Comparison of ENCODE assay signal across 8 cellular contexts in the genomic region with DNA sequence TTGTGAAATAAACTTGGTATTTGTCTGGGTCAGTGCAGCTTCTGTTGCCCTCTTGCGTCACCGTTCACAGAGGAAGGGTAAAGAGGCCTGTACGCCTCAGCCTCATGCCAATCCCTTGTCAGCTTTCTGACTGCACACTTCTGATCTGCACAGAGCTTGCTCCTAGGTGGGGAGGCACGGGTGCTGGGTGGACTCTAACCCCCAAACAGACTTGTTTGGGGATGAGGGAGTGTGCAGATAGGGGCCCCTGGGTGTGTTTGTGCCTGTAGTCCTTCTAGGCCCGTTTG. TPM values are rescaled to one million over a fixed set of nuclear protein-coding genes. Genes with fewer than 3 reads are reported as not detected.
DNase-seq lines count a peak whose midpoint lies in the region; ATAC-seq, FAIRE-seq and TF ChIP-seq lines count a peak whose summit lies in the region.

No MANE protein-coding gene starts in this region.

- peaks cover 2% of the 10 kb centered on the region for H3K27me3 Mint-ChIP-seq in activated naive CD4-positive, alpha-beta T cell treated with anti-CD3 and anti-CD28 coated beads, Interleukin-2, amount 50 U/mL, for 24 hours
- no peaks in the 10 kb centered on the region for H3K27me3 Mint-ChIP-seq in activated B cell treated with CpG ODN at 0.5 μM for 24 hours

- H3K4me3 Mint-ChIP-seq in activated naive CD4-positive, alpha-beta T cell treated with anti-CD3 and anti-CD28 coated beads, Interleukin-2, amount 50 U/mL, for 24 hours = peak overlapping the region; percentile 48
- H3K4me3 Mint-ChIP-seq in activated B cell treated with CpG ODN at 0.5 μM for 24 hours = peak overlapping the region; percentile 92

- H3K9me3 ChIP-seq in iPS-20b (ENCODE audit: insufficient read depth, low read depth, low read length) (no peaks in the 10 kb centered on the region), tibial artery (no peaks in the 10 kb centered on the region)

- no peak for DNase-seq in activated naive CD4-positive, alpha-beta T cell treated with anti-CD3 and anti-CD28 coated beads, Interleukin-2, amount 50 U/mL, for 72 hours (ENCODE audit: low spot score in 2 of 2)
- DNase-seq in activated B cell treated with CpG ODN at 0.5 μM for 24 hours (no peak), tibial artery (no peak), H54 (ENCODE audit: insufficient read length, low spot score) (no peak), GF-D8 (lab: John Stamatoyannopoulos, UW) (no peak)
- DNase-seq in stimulated activated CD4-positive, alpha-beta T cell treated with anti-CD3 and anti-CD28 coated beads, Interleukin-4, amount 100 ng/mL, for 24 hours = no peak

- H3K27ac Mint-ChIP-seq in activated naive CD4-positive, alpha-beta T cell treated with anti-CD3 and anti-CD28 coated beads, Interleukin-2, amount 50 U/mL, for 24 hours = no peak overlapping the region
- peak overlapping the region in 1 of 2 donors; percentile 67 for H3K27ac Mint-ChIP-seq in activated naive CD4-positive, alpha-beta T cell treated with anti-CD3 and anti-CD28 coated beads, Interleukin-2, amount 50 U/mL, for 72 hours
- no peak overlapping the region for H3K27ac Mint-ChIP-seq in activated B cell treated with CpG ODN at 0.5 μM for 24 hours

- no peak for TF ChIP-seq CTCF in activated B cell treated with CpG ODN at 0.5 μM for 24 hours (IDR thresholded peaks at IDR 0.05)
- TF ChIP-seq CTCF in tibial artery (IDR thresholded peaks at IDR 0.05) = no peak

- H3K4me1 ChIP-seq in iPS-20b (ENCODE audit: insufficient read depth, low read length) (peaks cover 7% of the 10 kb centered on the region; the same call in 1 of the 2 replicates), tibial artery (peaks cover 0 to 56% (median 44%) of the 10 kb centered on the region in 4 donors)

- H3K27me3 ChIP-seq in iPS-20b (ENCODE audit: insufficient read depth, low read length) = no peaks in the 10 kb centered on the region
- no peaks in the 10 kb centered on the region for H3K27me3 ChIP-seq in tibial artery

- H3K4me3 ChIP-seq in iPS-20b (ENCODE audit: low read length) (peak overlapping the region; percentile 90), tibial artery (peak overlapping the region; percentile 64 to 93)

- CTCF ChIA-PET in activated B cell treated with CpG ODN at 0.5 μM for 24 hours (lab: Charles Lee) = no interaction called here

- no peaks in the 10 kb centered on the region for H3K9me3 Mint-ChIP-seq in activated naive CD4-positive, alpha-beta T cell treated with anti-CD3 and anti-CD28 coated beads, Interleukin-2, amount 50 U/mL, for 24 hours
- no peaks in the 10 kb centered on the region for H3K9me3 Mint-ChIP-seq in activated naive CD4-positive, alpha-beta T cell treated with anti-CD3 and anti-CD28 coated beads, Interleukin-2, amount 50 U/mL, for 72 hours
- no peaks in the 10 kb centered on the region for H3K9me3 Mint-ChIP-seq in activated B cell treated with CpG ODN at 0.5 μM for 24 hours

- H3K36me3 Mint-ChIP-seq in activated naive CD4-positive, alpha-beta T cell treated with anti-CD3 and anti-CD28 coated beads, Interleukin-2, amount 50 U/mL, for 24 hours = peaks cover 21% of the 10 kb centered on the region
- peaks cover 27 to 42% of the 10 kb centered on the region in 2 donors for H3K36me3 Mint-ChIP-seq in activated naive CD4-positive, alpha-beta T cell treated with anti-CD3 and anti-CD28 coated beads, Interleukin-2, amount 50 U/mL, for 72 hours
- peaks cover 31% of the 10 kb centered on the region for H3K36me3 Mint-ChIP-seq in activated B cell treated with CpG ODN at 0.5 μM for 24 hours (ENCODE audit: low read depth)

- peaks cover 37% of the 10 kb centered on the region for H3K36me3 ChIP-seq in iPS-20b (ENCODE audit: insufficient read depth, low read depth, low read length)
- peaks cover 12 to 22% (median 15%) of the 10 kb centered on the region in 3 donors for H3K36me3 ChIP-seq in tibial artery

- ATAC-seq in activated naive CD4-positive, alpha-beta T cell treated with anti-CD3 and anti-CD28 coated beads, Interleukin-2, amount 50 U/mL, for 72 hours = no peak
- no peak for ATAC-seq in activated B cell treated with CpG ODN at 0.5 μM for 24 hours (ENCODE audit: low read depth)

- peaks cover 46% of the 10 kb centered on the region for H3K4me1 Mint-ChIP-seq in activated naive CD4-positive, alpha-beta T cell treated with anti-CD3 and anti-CD28 coated beads, Interleukin-2, amount 50 U/mL, for 24 hours
- peaks cover 57% of the 10 kb centered on the region for H3K4me1 Mint-ChIP-seq in activated B cell treated with CpG ODN at 0.5 μM for 24 hours

- FAIRE-seq in H54 (lab: Jason Lieb, UNC) = no peak

- POLR2A ChIA-PET in activated B cell treated with CpG ODN at 0.5 μM for 24 hours (lab: Charles Lee) = interaction anchor here (0.5 kb wide), 1 partner anchor 53 kb away, joined by 5 read pairs; no protein-coding TSS in a partner anchor

- peak overlapping the region; percentile 86; the same call in 1 of the 2 replicates for H3K9ac ChIP-seq in iPS-20b (ENCODE audit: low read depth, low read length)

- intact Hi-C loops in activated B cell treated with CpG ODN at 0.5 μM for 24 hours (cut with micrococcal nuclease) (loop anchor here (10.0 kb wide), 4 partner anchors 237 to 1643 kb away; a partner anchor contains a TSS), tibial artery (cut with DNase I; ENCODE audit: low total_unique reads) (no loop called here)

- TF ChIP-seq POLR2A in H54 (IDR thresholded peaks at IDR 0.05; ENCODE audit: low read depth, low read length) = no peak

- H3K27ac ChIP-seq in iPS-20b (ENCODE audit: low read length) (no peak overlapping the region), tibial artery (peak overlapping the region in 1 of 2 donors; percentile 58)

RNA-seq across cellular contexts. Expression of a gene that starts 0.8 kb away (rescaled TPM):
- total RNA-seq in activated naive CD4-positive, alpha-beta T cell treated with anti-CD3 and anti-CD28 coated beads, Interleukin-2, amount 50 U/mL, for 72 hours = 10 to 100 TPM; 11.3 to 24.8 TPM
- 8.1 and 8.3 TPM in 2 replicates for total RNA-seq in activated B cell treated with CpG ODN at 0.5 μM for 24 hours

RNA-seq across cellular contexts. Expression of a gene that starts 3.4 kb away (rescaled TPM):
- total RNA-seq in activated naive CD4-positive, alpha-beta T cell treated with anti-CD3 and anti-CD28 coated beads, Interleukin-2, amount 50 U/mL, for 72 hours = 10 to 100 TPM; 86.5 to 89.1 TPM
- total RNA-seq in activated B cell treated with CpG ODN at 0.5 μM for 24 hours = 75.5 and 80.9 TPM in 2 replicates

RNA-seq across cellular contexts. Expression of a gene that starts 8.4 kb away (rescaled TPM):
- total RNA-seq in activated naive CD4-positive, alpha-beta T cell treated with anti-CD3 and anti-CD28 coated beads, Interleukin-2, amount 50 U/mL, for 72 hours = 10 to 100 TPM; 30.8 to 31.1 TPM
- total RNA-seq in activated B cell treated with CpG ODN at 0.5 μM for 24 hours = 47.3 and 51.6 TPM in 2 replicates

RNA-seq across cellular contexts. Expression of a gene that starts 13.2 kb away (rescaled TPM):
- 1 to 10 TPM; 1.4 to 1.8 TPM for total RNA-seq in activated naive CD4-positive, alpha-beta T cell treated with anti-CD3 and anti-CD28 coated beads, Interleukin-2, amount 50 U/mL, for 72 hours
- 8.1 and 15.1 TPM in 2 replicates for total RNA-seq in activated B cell treated with CpG ODN at 0.5 μM for 24 hours

RNA-seq across cellular contexts. Expression of a gene that starts 31.5 kb away (rescaled TPM):
- 10 to 100 TPM; 16.0 to 16.6 TPM for total RNA-seq in activated naive CD4-positive, alpha-beta T cell treated with anti-CD3 and anti-CD28 coated beads, Interleukin-2, amount 50 U/mL, for 72 hours
- total RNA-seq in activated B cell treated with CpG ODN at 0.5 μM for 24 hours = 18.0 and 24.8 TPM in 2 replicates
